Comparison of ENCODE assay signal across 8 cellular contexts in genomic region chr3:141402476-141403171, GRCh38. TPM values are rescaled to one million over a fixed set of nuclear protein-coding genes. Genes with fewer than 3 reads are reported as not detected.
A peak's percentile ranks its signal among the peaks of the same experiment; 100 is the strongest.
DNase-seq lines count a peak whose midpoint lies in the region; ATAC-seq and TF ChIP-seq lines count a peak whose summit lies in the region.

No MANE protein-coding gene starts in this region.

- DNase-seq in SHP77 (lab: John Stamatoyannopoulos, UW) (peak; percentile 45 to 61), SHP77 treated with DMSO at 0.1 percent for 48 hours (lab: John Stamatoyannopoulos, UW) (no peak), NT2/D1 (ENCODE audit: low read depth, low spot score) (no peak), activated gamma-delta T cell treated with Interleukin-2 at 50 U/mL for 16 hours (peak; percentile 47), neural crest cell (ENCODE audit: low read depth, low spot score) (peak; percentile 47), upper lobe of right lung (peak; percentile 88)

- 0 out of 2 replicates have a peak, but pooled peaks cover 2% of the 10 kb centered on the region for H3K9me3 ChIP-seq in NT2/D1 (ENCODE audit: insufficient read depth, low read length)
- no peaks in the 10 kb centered on the region for H3K9me3 ChIP-seq in gastroesophageal sphincter
- H3K9me3 ChIP-seq in upper lobe of right lung: no peaks in the 10 kb centered on the region

- H3K4me3 Mint-ChIP-seq in neural crest cell: peak overlapping the region; percentile 89

- no peak for TF ChIP-seq EP300 in gastroesophageal sphincter (IDR thresholded peaks at IDR 0.05)

- ATAC-seq in HG02870 (IDR thresholded peaks at IDR 0.05; ENCODE audit: unreplicated experiment): peak; percentile 43
- ATAC-seq in gastroesophageal sphincter: peak; percentile 81
- peak; percentile 88 for ATAC-seq in upper lobe of right lung

- H3K27me3 Mint-ChIP-seq in neural crest cell (ENCODE audit: low read depth): no peaks in the 10 kb centered on the region

- H3K4me1 ChIP-seq in NT2/D1 (ENCODE audit: insufficient read depth, insufficient read length): no peaks in the 10 kb centered on the region
- H3K4me1 ChIP-seq in gastroesophageal sphincter: peaks cover 14 to 76% (median 26%) of the 10 kb centered on the region in 3 donors
- peaks cover 36% of the 10 kb centered on the region for H3K4me1 ChIP-seq in upper lobe of right lung

- peaks cover 15% of the 10 kb centered on the region for H3K27me3 ChIP-seq in NT2/D1 (ENCODE audit: insufficient read depth, insufficient read length)
- H3K27me3 ChIP-seq in gastroesophageal sphincter: no peaks in the 10 kb centered on the region
- H3K27me3 ChIP-seq in upper lobe of right lung: no peaks in the 10 kb centered on the region

- WGBS in gastroesophageal sphincter (ENCODE audit: low coverage in 1 of 2), 2 donors: 3 to 6% methylated on average over 6 to 7 of the region's 58 CpGs

- peak overlapping the region; percentile 73 for H3K9ac ChIP-seq in NT2/D1 (ENCODE audit: insufficient read length, low read depth)

- TF ChIP-seq POLR2A in gastroesophageal sphincter (IDR thresholded peaks at IDR 0.05): peak in 1 of 2 donors; percentile 14

- H3K36me3 ChIP-seq in NT2/D1 (ENCODE audit: insufficient read depth, insufficient read length, low read length) (peaks cover 36% of the 10 kb centered on the region), gastroesophageal sphincter (peaks cover 0 to 29% of the 10 kb centered on the region in 2 donors), upper lobe of right lung (peaks cover 42% of the 10 kb centered on the region)

- H3K27ac Mint-ChIP-seq in neural crest cell (ENCODE audit: unreplicated experiment): peak overlapping the region; percentile 46

- H3K27ac ChIP-seq in gastroesophageal sphincter (peak overlapping the region; percentile 97 to 100 (median 98)), upper lobe of right lung (peak overlapping the region; percentile 98)

- intact Hi-C loops in upper lobe of right lung (cut with DNase I): no loop called here

- H3K36me3 Mint-ChIP-seq in neural crest cell (ENCODE audit: low read depth): peaks cover 6% of the 10 kb centered on the region

- H3K4me1 Mint-ChIP-seq in neural crest cell: peaks cover 4% of the 10 kb centered on the region

- H3K4me3 ChIP-seq in NT2/D1 (ENCODE audit: insufficient read length, low read depth): peak overlapping the region; percentile 53
- peak overlapping the region; percentile 62 to 90 for H3K4me3 ChIP-seq in gastroesophageal sphincter
- H3K4me3 ChIP-seq in upper lobe of right lung: peak overlapping the region; percentile 69

- peak in 3 of 4 experiments; percentile 20 to 50 (median 21) for TF ChIP-seq CTCF in gastroesophageal sphincter (IDR thresholded peaks at IDR 0.05)
- TF ChIP-seq CTCF in neural crest cell (conservative IDR thresholded peaks at IDR 0.05): peak; percentile 16
- no peak for TF ChIP-seq CTCF in upper lobe of right lung (IDR thresholded peaks at IDR 0.05)

- no peaks in the 10 kb centered on the region for H3K9me3 Mint-ChIP-seq in neural crest cell

RNA-seq across cellular contexts. Expression of gene ZBTB38, which starts 34.3 kb away (rescaled TPM):
- total RNA-seq in gastroesophageal sphincter (100 to 1,000 TPM; 183 to 225 (median 203) TPM), neural crest cell (27.9 and 28.1 TPM in 2 replicates), upper lobe of right lung (118 TPM)

Comparison
In these comparisons a context has a peak if more than half of its experiments do, and no peak if none do; other contexts are left out.
1. DNase-seq: peak in SHP77 (2 of 2), activated gamma-delta T cell treated with Interleukin-2 at 50 U/mL for 16 hours (single experiment), neural crest cell (single experiment) and upper lobe of right lung (single experiment); none in SHP77 treated with DMSO at 0.1 percent for 48 hours (single experiment) and NT2/D1 (single experiment).
2. Peak in every context shown above with its lines, with median percentiles within 50 percentile points of each other: ATAC-seq and H3K4me3 ChIP-seq.